Comparison of ENCODE assay signal across 8 cellular contexts in genomic region chr3:184540777-184541681, GRCh38. TPM values are rescaled to one million over a fixed set of nuclear protein-coding genes. Genes with fewer than 3 reads are reported as not detected.
DNase-seq lines count a peak whose midpoint lies in the region; ATAC-seq and TF ChIP-seq lines count a peak whose summit lies in the region.

No MANE protein-coding gene starts in this region.

- H3K27me3 Mint-ChIP-seq in GM23338 (ENCODE audit: insufficient read depth, low read depth, poor library complexity): peaks cover 10% of the 10 kb centered on the region
- peaks cover 28% of the 10 kb centered on the region for H3K27me3 Mint-ChIP-seq in activated CD8-positive, alpha-beta T cell treated with anti-CD3 and anti-CD28 coated beads, Interleukin-2, amount 10 ng/mL, durations not matched to agents 7 days and 5 days (ENCODE audit: low read depth)
- H3K27me3 Mint-ChIP-seq in endothelial cell (ENCODE audit: unreplicated experiment): peaks cover 2% of the 10 kb centered on the region
- peaks cover 87% of the 10 kb centered on the region for H3K27me3 Mint-ChIP-seq in neural crest cell (ENCODE audit: low read depth)

- POLR2A ChIA-PET in activated CD8-positive, alpha-beta T cell treated with anti-CD3 and anti-CD28 coated beads, Interleukin-2, amount 10 ng/mL, durations not matched to agents 7 days and 5 days (lab: Charles Lee): no interaction called here

- no peaks in the 10 kb centered on the region for H3K9me3 ChIP-seq in thyroid gland

- no peak overlapping the region for H3K27ac Mint-ChIP-seq in GM23338
- H3K27ac Mint-ChIP-seq in activated CD8-positive, alpha-beta T cell treated with anti-CD3 and anti-CD28 coated beads, Interleukin-2, amount 10 ng/mL, durations not matched to agents 7 days and 5 days: no peak overlapping the region
- no peak overlapping the region for H3K27ac Mint-ChIP-seq in endothelial cell (ENCODE audit: unreplicated experiment)
- H3K27ac Mint-ChIP-seq in neural crest cell (ENCODE audit: unreplicated experiment): no peak overlapping the region

- H4K20me1 ChIP-seq in GM23338 (replicated peaks; ENCODE audit: insufficient read depth): no peaks in the 10 kb centered on the region

- intact Hi-C loops in thyroid gland (cut with DNase I): loop anchor here (5.0 to 10.0 kb wide), 2 partner anchors 124 to 166 kb away; partner anchors contain the start of gene THPO

- H3K4me3 ChIP-seq in GM23338 (no peak overlapping the region), thyroid gland (replicated peaks in 1 of 3) (no peak overlapping the region)

- CTCF ChIA-PET in activated CD8-positive, alpha-beta T cell treated with anti-CD3 and anti-CD28 coated beads, Interleukin-2, amount 10 ng/mL, durations not matched to agents 7 days and 5 days (lab: Charles Lee): interaction anchor here (0.6 to 8.3 kb wide), 22 partner anchors 9 to 237 kb away, joined by 3 to 97 read pairs (median 5); no protein-coding TSS in a partner anchor

- H3K27ac ChIP-seq in GM23338 (ENCODE audit: low read depth) (no peak overlapping the region), thyroid gland (no peak overlapping the region)

- 47 to 58% methylated on average over 9 to 14 of the region's 14 CpGs for WGBS in thyroid gland, 2 donors

- H3K9me3 Mint-ChIP-seq in GM23338 (no peaks in the 10 kb centered on the region), endothelial cell (ENCODE audit: unreplicated experiment) (no peaks in the 10 kb centered on the region), neural crest cell (no peaks in the 10 kb centered on the region)
- H3K9me3 Mint-ChIP-seq in activated CD8-positive, alpha-beta T cell treated with anti-CD3 and anti-CD28 coated beads, Interleukin-2, amount 10 ng/mL, durations not matched to agents 7 days and 5 days (ENCODE audit: insufficient read depth): no peaks in the 10 kb centered on the region

- no peak overlapping the region for H2AFZ ChIP-seq in GM23338

- 0 out of 2 replicates have a peak, but pooled peaks cover 3% of the 10 kb centered on the region for H3F3A ChIP-seq in GM23338 (replicated peaks; ENCODE audit: low read depth)

- TF ChIP-seq CTCF in GM23338 (conservative IDR thresholded peaks at IDR 0.05; ENCODE audit: low read depth in 2 of 2): peak; percentile 94 to 99
- peak; percentile 91 for TF ChIP-seq CTCF in endothelial cell (IDR thresholded peaks at IDR 0.05; ENCODE audit: unreplicated experiment)
- peak; percentile 78 for TF ChIP-seq CTCF in neural crest cell (conservative IDR thresholded peaks at IDR 0.05)
- peak; percentile 42 to 88 (median 66) for TF ChIP-seq CTCF in thyroid gland (IDR thresholded peaks at IDR 0.05)

- H3K4me3 Mint-ChIP-seq in GM23338 (no peak overlapping the region), endothelial cell (ENCODE audit: unreplicated experiment) (no peak overlapping the region), neural crest cell (no peak overlapping the region)
- no peak overlapping the region for H3K4me3 Mint-ChIP-seq in activated CD8-positive, alpha-beta T cell treated with anti-CD3 and anti-CD28 coated beads, Interleukin-2, amount 10 ng/mL, durations not matched to agents 7 days and 5 days

- H3K36me3 Mint-ChIP-seq in GM23338 (ENCODE audit: low read depth): no peaks in the 10 kb centered on the region
- no peaks in the 10 kb centered on the region for H3K36me3 Mint-ChIP-seq in activated CD8-positive, alpha-beta T cell treated with anti-CD3 and anti-CD28 coated beads, Interleukin-2, amount 10 ng/mL, durations not matched to agents 7 days and 5 days (ENCODE audit: low read depth)
- H3K36me3 Mint-ChIP-seq in endothelial cell (ENCODE audit: low read depth, unreplicated experiment): no peaks in the 10 kb centered on the region
- no peaks in the 10 kb centered on the region for H3K36me3 Mint-ChIP-seq in neural crest cell (ENCODE audit: low read depth)

- peak; percentile 58 for DNase-seq in 8988T
- DNase-seq in GM23338 (ENCODE audit: low spot score): peak; percentile 98
- peak; percentile 20 to 79 for DNase-seq in NCI-H524 (lab: John Stamatoyannopoulos, UW)
- peak; percentile 82 for DNase-seq in activated CD8-positive, alpha-beta T cell treated with anti-CD3 and anti-CD28 coated beads, Interleukin-2, amount 10 ng/mL, durations not matched to agents 7 days and 5 days
- peak; percentile 79 for DNase-seq in endothelial cell (ENCODE audit: low spot score)
- no peak for DNase-seq in neural crest cell (ENCODE audit: low read depth, low spot score)
- DNase-seq in thyroid gland: peak; percentile 85 to 91
- no peak for DNase-seq in AG08395 (ENCODE audit: low spot score)

- H3K4me1 ChIP-seq in GM23338 (ENCODE audit: insufficient read depth) (peaks cover 8% of the 10 kb centered on the region), thyroid gland (peaks cover 0 to 5% of the 10 kb centered on the region in 2 donors)

- no peaks in the 10 kb centered on the region for H3K27me3 ChIP-seq in GM23338 (ENCODE audit: insufficient read depth)
- no peaks in the 10 kb centered on the region for H3K27me3 ChIP-seq in thyroid gland

- TF ChIP-seq POLR2A in thyroid gland (IDR thresholded peaks at IDR 0.05): no peak

- H3K4me1 Mint-ChIP-seq in GM23338 (peaks cover 30% of the 10 kb centered on the region), endothelial cell (ENCODE audit: unreplicated experiment) (peaks cover 24% of the 10 kb centered on the region), neural crest cell (peaks cover 13% of the 10 kb centered on the region)
- peaks cover 5% of the 10 kb centered on the region for H3K4me1 Mint-ChIP-seq in activated CD8-positive, alpha-beta T cell treated with anti-CD3 and anti-CD28 coated beads, Interleukin-2, amount 10 ng/mL, durations not matched to agents 7 days and 5 days (ENCODE audit: low read depth)

- no peak overlapping the region for H3K4me2 ChIP-seq in GM23338

- H3K36me3 ChIP-seq in GM23338 (ENCODE audit: insufficient read depth) (no peaks in the 10 kb centered on the region), thyroid gland (no peaks in the 10 kb centered on the region)

- H3K9me2 ChIP-seq in GM23338 (ENCODE audit: insufficient read depth): no peaks in the 10 kb centered on the region

- ATAC-seq in GM23338: peak; percentile 78
- ATAC-seq in activated CD8-positive, alpha-beta T cell treated with anti-CD3 and anti-CD28 coated beads, Interleukin-2, amount 10 ng/mL, durations not matched to agents 7 days and 5 days: peak; percentile 72

- no peaks in the 10 kb centered on the region for H3K79me2 ChIP-seq in GM23338 (replicated peaks; ENCODE audit: insufficient read depth)

TF ChIP-seq in GM23338, 12 proteins besides CTCF, POLR2A, EP300 and RAD21 (continues in another document):
- TF ChIP-seq ETS1 (IDR thresholded peaks at IDR 0.05) (no peak), JUNB (IDR thresholded peaks at IDR 0.05; ENCODE audit: unreplicated experiment) (no peak)

RNA-seq across cellular contexts. Expression of gene EPHB3, which starts 20.6 kb away (rescaled TPM):
- 1.0 and 2.0 TPM in 2 replicates for total RNA-seq in GM23338 (2014; rRNA removed; shearing (Covaris generic))
- polyA plus RNA-seq in GM23338 (2016; fragmentation: Nextera tagmentation; extraction: Ambion mirVana): 0.54 and 0.57 TPM in 2 replicates
- total RNA-seq in activated CD8-positive, alpha-beta T cell treated with anti-CD3 and anti-CD28 coated beads, Interleukin-2, amount 10 ng/mL, durations not matched to agents 7 days and 5 days: under 1 TPM; 0.11 to 0.13 TPM
- 4.3 TPM for total RNA-seq in endothelial cell (ENCODE audit: unreplicated experiment)
- 9.7 and 13.4 TPM in 2 replicates for total RNA-seq in neural crest cell
- total RNA-seq in thyroid gland: 1 to 10 TPM in 2 of 4 donors, under 1 TPM in 2; 0.46 to 2.7 (median 1.1) TPM

Comparison
In these comparisons a context has a peak if more than half of its experiments do, and no peak if none do; other contexts are left out.
1. DNase-seq: peak in 8988T (single experiment), GM23338 (single experiment), NCI-H524 (2 of 2), activated CD8-positive, alpha-beta T cell treated with anti-CD3 and anti-CD28 coated beads, Interleukin-2, amount 10 ng/mL, durations not matched to agents 7 days and 5 days (single experiment), endothelial cell (single experiment) and thyroid gland (2 of 2); none in neural crest cell (single experiment) and AG08395 (single experiment).
2. Peak in every context shown above with its lines, with median percentiles within 50 percentile points of each other: CTCF ChIP-seq.